ENCODE assay signal across 1 cellular context in the genomic region with DNA sequence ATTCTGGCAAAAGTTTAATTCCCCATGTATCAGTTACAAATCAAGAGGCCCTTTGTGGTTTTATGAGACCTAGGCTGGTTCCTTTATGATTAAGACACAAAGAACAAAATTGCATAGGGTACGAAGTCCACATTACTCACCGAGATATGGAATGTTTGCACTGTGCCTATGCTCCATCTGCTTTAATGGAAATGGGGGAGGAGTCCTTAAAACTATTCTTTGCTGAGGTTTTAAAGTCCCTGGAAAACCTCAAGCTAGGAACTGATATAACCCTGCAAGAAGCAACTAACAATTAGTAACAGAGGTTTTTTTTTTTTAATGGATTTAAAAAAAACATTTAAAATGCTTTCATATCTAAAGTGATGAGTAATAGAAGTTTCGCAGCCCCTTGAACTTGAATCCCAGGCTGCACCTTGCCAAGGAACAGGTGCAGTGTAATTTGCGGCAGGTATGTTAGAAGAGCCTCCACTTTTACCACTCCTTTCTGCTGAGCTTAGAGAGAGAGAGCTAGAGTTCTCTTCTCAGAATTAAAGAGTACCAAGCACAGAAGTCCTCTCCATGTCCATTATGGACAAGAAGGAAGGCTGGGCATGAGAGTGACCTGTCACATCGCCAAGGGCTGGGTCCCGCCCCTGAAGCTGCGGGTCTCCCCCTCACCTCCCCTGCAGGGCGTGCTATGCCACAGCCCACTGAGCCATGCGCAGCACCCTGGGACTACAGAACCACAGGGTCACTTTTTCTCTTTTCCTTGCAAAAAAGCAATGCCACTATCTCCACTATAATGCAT.
A peak's percentile ranks its signal among the peaks of the same experiment; 100 is the strongest.
TF ChIP-seq lines count a peak whose summit lies in the region.

No MANE protein-coding gene starts in this region.

TF ChIP-seq in HepG2, 621 proteins besides CTCF, POLR2A, EP300 and RAD21 (continued from another document and continues in another):
- TF ChIP-seq, protein P1, sequence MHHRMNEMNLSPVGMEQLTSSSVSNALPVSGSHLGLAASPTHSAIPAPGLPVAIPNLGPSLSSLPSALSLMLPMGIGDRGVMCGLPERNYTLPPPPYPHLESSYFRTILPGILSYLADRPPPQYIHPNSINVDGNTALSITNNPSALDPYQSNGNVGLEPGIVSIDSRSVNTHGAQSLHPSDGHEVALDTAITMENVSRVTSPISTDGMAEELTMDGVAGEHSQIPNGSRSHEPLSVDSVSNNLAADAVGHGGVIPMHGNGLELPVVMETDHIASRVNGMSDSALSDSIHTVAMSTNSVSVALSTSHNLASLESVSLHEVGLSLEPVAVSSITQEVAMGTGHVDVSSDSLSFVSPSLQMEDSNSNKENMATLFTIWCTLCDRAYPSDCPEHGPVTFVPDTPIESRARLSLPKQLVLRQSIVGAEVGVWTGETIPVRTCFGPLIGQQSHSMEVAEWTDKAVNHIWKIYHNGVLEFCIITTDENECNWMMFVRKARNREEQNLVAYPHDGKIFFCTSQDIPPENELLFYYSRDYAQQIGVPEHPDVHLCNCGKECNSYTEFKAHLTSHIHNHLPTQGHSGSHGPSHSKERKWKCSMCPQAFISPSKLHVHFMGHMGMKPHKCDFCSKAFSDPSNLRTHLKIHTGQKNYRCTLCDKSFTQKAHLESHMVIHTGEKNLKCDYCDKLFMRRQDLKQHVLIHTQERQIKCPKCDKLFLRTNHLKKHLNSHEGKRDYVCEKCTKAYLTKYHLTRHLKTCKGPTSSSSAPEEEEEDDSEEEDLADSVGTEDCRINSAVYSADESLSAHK (CRISPR knock-in tag; IDR thresholded peaks at IDR 0.05; ENCODE audit: borderline replicate concordance): peak; percentile 98; the same call in 1 of the 2 replicates
- TF ChIP-seq KDM5B (CRISPR knock-in tag; IDR thresholded peaks at IDR 0.05; ENCODE audit: borderline replicate concordance) (no peak), MED13 (CRISPR knock-in tag; IDR thresholded peaks at IDR 0.05) (no peak; the same call in 1 of the 2 replicates), TCF7 (IDR thresholded peaks at IDR 0.05; ENCODE audit: low read depth) (peak; percentile 61), CC2D1A (CRISPR knock-in tag; IDR thresholded peaks at IDR 0.05) (no peak), MEIS1 (CRISPR knock-in tag; IDR thresholded peaks at IDR 0.05; ENCODE audit: borderline replicate concordance) (no peak), ZNF3 (CRISPR knock-in tag; IDR thresholded peaks at IDR 0.05) (no peak), ZNF713 (CRISPR knock-in tag; IDR thresholded peaks at IDR 0.05) (no peak), ZNF10 (CRISPR knock-in tag; IDR thresholded peaks at IDR 0.05; ENCODE audit: borderline replicate concordance, low read depth) (no peak), TGIF2 (CRISPR knock-in tag; IDR thresholded peaks at IDR 0.05) (no peak), SIN3A (IDR thresholded peaks at IDR 0.05; ENCODE audit: borderline replicate concordance, low read depth, low read length) (peak; percentile 47; the same call in 1 of the 2 replicates), MTF1 (CRISPR knock-in tag; IDR thresholded peaks at IDR 0.05) (no peak), KAT2B (IDR thresholded peaks at IDR 0.05; ENCODE audit: borderline replicate concordance, low read depth, low read length) (no peak), PHF5A (CRISPR knock-in tag; IDR thresholded peaks at IDR 0.05; ENCODE audit: low read depth, unreplicated experiment) (peak; percentile 53), ATRX (CRISPR knock-in tag; IDR thresholded peaks at IDR 0.05; ENCODE audit: borderline replicate concordance) (no peak)
- TF ChIP-seq, protein P2, sequence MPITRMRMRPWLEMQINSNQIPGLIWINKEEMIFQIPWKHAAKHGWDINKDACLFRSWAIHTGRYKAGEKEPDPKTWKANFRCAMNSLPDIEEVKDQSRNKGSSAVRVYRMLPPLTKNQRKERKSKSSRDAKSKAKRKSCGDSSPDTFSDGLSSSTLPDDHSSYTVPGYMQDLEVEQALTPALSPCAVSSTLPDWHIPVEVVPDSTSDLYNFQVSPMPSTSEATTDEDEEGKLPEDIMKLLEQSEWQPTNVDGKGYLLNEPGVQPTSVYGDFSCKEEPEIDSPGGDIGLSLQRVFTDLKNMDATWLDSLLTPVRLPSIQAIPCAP (CRISPR knock-in tag; IDR thresholded peaks at IDR 0.05; ENCODE audit: low read depth): no peak
- TF ChIP-seq, protein P3, sequence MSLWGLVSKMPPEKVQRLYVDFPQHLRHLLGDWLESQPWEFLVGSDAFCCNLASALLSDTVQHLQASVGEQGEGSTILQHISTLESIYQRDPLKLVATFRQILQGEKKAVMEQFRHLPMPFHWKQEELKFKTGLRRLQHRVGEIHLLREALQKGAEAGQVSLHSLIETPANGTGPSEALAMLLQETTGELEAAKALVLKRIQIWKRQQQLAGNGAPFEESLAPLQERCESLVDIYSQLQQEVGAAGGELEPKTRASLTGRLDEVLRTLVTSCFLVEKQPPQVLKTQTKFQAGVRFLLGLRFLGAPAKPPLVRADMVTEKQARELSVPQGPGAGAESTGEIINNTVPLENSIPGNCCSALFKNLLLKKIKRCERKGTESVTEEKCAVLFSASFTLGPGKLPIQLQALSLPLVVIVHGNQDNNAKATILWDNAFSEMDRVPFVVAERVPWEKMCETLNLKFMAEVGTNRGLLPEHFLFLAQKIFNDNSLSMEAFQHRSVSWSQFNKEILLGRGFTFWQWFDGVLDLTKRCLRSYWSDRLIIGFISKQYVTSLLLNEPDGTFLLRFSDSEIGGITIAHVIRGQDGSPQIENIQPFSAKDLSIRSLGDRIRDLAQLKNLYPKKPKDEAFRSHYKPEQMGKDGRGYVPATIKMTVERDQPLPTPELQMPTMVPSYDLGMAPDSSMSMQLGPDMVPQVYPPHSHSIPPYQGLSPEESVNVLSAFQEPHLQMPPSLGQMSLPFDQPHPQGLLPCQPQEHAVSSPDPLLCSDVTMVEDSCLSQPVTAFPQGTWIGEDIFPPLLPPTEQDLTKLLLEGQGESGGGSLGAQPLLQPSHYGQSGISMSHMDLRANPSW (CRISPR knock-in tag; IDR thresholded peaks at IDR 0.05; ENCODE audit: borderline replicate concordance): no peak
- TF ChIP-seq, protein P4, sequence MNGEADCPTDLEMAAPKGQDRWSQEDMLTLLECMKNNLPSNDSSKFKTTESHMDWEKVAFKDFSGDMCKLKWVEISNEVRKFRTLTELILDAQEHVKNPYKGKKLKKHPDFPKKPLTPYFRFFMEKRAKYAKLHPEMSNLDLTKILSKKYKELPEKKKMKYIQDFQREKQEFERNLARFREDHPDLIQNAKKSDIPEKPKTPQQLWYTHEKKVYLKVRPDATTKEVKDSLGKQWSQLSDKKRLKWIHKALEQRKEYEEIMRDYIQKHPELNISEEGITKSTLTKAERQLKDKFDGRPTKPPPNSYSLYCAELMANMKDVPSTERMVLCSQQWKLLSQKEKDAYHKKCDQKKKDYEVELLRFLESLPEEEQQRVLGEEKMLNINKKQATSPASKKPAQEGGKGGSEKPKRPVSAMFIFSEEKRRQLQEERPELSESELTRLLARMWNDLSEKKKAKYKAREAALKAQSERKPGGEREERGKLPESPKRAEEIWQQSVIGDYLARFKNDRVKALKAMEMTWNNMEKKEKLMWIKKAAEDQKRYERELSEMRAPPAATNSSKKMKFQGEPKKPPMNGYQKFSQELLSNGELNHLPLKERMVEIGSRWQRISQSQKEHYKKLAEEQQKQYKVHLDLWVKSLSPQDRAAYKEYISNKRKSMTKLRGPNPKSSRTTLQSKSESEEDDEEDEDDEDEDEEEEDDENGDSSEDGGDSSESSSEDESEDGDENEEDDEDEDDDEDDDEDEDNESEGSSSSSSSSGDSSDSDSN (CRISPR knock-in tag; IDR thresholded peaks at IDR 0.05): no peak
- TF ChIP-seq, protein P5, sequence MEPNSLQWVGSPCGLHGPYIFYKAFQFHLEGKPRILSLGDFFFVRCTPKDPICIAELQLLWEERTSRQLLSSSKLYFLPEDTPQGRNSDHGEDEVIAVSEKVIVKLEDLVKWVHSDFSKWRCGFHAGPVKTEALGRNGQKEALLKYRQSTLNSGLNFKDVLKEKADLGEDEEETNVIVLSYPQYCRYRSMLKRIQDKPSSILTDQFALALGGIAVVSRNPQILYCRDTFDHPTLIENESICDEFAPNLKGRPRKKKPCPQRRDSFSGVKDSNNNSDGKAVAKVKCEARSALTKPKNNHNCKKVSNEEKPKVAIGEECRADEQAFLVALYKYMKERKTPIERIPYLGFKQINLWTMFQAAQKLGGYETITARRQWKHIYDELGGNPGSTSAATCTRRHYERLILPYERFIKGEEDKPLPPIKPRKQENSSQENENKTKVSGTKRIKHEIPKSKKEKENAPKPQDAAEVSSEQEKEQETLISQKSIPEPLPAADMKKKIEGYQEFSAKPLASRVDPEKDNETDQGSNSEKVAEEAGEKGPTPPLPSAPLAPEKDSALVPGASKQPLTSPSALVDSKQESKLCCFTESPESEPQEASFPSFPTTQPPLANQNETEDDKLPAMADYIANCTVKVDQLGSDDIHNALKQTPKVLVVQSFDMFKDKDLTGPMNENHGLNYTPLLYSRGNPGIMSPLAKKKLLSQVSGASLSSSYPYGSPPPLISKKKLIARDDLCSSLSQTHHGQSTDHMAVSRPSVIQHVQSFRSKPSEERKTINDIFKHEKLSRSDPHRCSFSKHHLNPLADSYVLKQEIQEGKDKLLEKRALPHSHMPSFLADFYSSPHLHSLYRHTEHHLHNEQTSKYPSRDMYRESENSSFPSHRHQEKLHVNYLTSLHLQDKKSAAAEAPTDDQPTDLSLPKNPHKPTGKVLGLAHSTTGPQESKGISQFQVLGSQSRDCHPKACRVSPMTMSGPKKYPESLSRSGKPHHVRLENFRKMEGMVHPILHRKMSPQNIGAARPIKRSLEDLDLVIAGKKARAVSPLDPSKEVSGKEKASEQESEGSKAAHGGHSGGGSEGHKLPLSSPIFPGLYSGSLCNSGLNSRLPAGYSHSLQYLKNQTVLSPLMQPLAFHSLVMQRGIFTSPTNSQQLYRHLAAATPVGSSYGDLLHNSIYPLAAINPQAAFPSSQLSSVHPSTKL (CRISPR knock-in tag; IDR thresholded peaks at IDR 0.05): peak; percentile 97
- TF ChIP-seq, protein P6, sequence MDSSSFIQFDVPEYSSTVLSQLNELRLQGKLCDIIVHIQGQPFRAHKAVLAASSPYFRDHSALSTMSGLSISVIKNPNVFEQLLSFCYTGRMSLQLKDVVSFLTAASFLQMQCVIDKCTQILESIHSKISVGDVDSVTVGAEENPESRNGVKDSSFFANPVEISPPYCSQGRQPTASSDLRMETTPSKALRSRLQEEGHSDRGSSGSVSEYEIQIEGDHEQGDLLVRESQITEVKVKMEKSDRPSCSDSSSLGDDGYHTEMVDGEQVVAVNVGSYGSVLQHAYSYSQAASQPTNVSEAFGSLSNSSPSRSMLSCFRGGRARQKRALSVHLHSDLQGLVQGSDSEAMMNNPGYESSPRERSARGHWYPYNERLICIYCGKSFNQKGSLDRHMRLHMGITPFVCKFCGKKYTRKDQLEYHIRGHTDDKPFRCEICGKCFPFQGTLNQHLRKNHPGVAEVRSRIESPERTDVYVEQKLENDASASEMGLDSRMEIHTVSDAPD (CRISPR knock-in tag; IDR thresholded peaks at IDR 0.05): no peak
- TF ChIP-seq, protein P7, sequence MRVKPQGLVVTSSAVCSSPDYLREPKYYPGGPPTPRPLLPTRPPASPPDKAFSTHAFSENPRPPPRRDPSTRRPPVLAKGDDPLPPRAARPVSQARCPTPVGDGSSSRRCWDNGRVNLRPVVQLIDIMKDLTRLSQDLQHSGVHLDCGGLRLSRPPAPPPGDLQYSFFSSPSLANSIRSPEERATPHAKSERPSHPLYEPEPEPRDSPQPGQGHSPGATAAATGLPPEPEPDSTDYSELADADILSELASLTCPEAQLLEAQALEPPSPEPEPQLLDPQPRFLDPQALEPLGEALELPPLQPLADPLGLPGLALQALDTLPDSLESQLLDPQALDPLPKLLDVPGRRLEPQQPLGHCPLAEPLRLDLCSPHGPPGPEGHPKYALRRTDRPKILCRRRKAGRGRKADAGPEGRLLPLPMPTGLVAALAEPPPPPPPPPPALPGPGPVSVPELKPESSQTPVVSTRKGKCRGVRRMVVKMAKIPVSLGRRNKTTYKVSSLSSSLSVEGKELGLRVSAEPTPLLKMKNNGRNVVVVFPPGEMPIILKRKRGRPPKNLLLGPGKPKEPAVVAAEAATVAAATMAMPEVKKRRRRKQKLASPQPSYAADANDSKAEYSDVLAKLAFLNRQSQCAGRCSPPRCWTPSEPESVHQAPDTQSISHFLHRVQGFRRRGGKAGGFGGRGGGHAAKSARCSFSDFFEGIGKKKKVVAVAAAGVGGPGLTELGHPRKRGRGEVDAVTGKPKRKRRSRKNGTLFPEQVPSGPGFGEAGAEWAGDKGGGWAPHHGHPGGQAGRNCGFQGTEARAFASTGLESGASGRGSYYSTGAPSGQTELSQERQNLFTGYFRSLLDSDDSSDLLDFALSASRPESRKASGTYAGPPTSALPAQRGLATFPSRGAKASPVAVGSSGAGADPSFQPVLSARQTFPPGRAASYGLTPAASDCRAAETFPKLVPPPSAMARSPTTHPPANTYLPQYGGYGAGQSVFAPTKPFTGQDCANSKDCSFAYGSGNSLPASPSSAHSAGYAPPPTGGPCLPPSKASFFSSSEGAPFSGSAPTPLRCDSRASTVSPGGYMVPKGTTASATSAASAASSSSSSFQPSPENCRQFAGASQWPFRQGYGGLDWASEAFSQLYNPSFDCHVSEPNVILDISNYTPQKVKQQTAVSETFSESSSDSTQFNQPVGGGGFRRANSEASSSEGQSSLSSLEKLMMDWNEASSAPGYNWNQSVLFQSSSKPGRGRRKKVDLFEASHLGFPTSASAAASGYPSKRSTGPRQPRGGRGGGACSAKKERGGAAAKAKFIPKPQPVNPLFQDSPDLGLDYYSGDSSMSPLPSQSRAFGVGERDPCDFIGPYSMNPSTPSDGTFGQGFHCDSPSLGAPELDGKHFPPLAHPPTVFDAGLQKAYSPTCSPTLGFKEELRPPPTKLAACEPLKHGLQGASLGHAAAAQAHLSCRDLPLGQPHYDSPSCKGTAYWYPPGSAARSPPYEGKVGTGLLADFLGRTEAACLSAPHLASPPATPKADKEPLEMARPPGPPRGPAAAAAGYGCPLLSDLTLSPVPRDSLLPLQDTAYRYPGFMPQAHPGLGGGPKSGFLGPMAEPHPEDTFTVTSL (CRISPR knock-in tag; IDR thresholded peaks at IDR 0.05; ENCODE audit: borderline replicate concordance): peak; percentile 92; the same call in 1 of the 2 replicates
- TF ChIP-seq, protein P8, sequence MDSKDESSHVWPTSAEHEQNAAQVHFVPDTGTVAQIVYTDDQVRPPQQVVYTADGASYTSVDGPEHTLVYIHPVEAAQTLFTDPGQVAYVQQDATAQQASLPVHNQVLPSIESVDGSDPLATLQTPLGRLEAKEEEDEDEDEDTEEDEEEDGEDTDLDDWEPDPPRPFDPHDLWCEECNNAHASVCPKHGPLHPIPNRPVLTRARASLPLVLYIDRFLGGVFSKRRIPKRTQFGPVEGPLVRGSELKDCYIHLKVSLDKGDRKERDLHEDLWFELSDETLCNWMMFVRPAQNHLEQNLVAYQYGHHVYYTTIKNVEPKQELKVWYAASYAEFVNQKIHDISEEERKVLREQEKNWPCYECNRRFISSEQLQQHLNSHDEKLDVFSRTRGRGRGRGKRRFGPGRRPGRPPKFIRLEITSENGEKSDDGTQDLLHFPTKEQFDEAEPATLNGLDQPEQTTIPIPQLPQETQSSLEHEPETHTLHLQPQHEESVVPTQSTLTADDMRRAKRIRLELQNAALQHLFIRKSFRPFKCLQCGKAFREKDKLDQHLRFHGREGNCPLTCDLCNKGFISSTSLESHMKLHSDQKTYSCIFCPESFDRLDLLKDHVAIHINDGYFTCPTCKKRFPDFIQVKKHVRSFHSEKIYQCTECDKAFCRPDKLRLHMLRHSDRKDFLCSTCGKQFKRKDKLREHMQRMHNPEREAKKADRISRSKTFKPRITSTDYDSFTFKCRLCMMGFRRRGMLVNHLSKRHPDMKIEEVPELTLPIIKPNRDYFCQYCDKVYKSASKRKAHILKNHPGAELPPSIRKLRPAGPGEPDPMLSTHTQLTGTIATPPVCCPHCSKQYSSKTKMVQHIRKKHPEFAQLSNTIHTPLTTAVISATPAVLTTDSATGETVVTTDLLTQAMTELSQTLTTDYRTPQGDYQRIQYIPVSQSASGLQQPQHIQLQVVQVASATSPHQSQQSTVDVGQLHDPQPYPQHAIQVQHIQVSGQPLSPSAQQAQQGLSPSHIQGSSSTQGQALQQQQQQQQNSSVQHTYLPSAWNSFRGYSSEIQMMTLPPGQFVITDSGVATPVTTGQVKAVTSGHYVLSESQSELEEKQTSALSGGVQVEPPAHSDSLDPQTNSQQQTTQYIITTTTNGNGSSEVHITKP (CRISPR knock-in tag; IDR thresholded peaks at IDR 0.05; ENCODE audit: low read depth): no peak
